ENCODE assay signal across 8 cellular contexts in genomic region chr3:32392530-32393302, GRCh38. TPM values are rescaled to one million over a fixed set of nuclear protein-coding genes. Genes with fewer than 3 reads are reported as not detected.
DNase-seq lines count a peak whose midpoint lies in the region; ATAC-seq lines count a peak whose summit lies in the region.

No MANE protein-coding gene starts in this region.

- peak overlapping the region; percentile 97 for H3K4me3 Mint-ChIP-seq in activated CD4-positive, alpha-beta memory T cell treated with anti-CD3 and anti-CD28 coated beads, Interleukin-2, amount 10 ng/mL, durations not matched to agents 7 days and 5 days
- peak overlapping the region; percentile 90 to 99 (median 96) for H3K4me3 Mint-ChIP-seq in naive thymus-derived CD8-positive, alpha-beta T cell

- peak; percentile 20 for ATAC-seq in HG02885 (IDR thresholded peaks at IDR 0.05; ENCODE audit: poor library complexity, unreplicated experiment)
- peak; percentile 30 for ATAC-seq in esophagus mucosa
- peak; percentile 33 to 35 for ATAC-seq in naive thymus-derived CD8-positive, alpha-beta T cell
- no peak for ATAC-seq in HG03108 (IDR thresholded peaks at IDR 0.05; ENCODE audit: unreplicated experiment)
- ATAC-seq in GM18873 (IDR thresholded peaks at IDR 0.05; ENCODE audit: low FRiP score, unreplicated experiment), result no peak

- H3K27me3 Mint-ChIP-seq in activated CD4-positive, alpha-beta memory T cell treated with anti-CD3 and anti-CD28 coated beads, Interleukin-2, amount 10 ng/mL, durations not matched to agents 7 days and 5 days, result no peaks in the 10 kb centered on the region
- H3K27me3 Mint-ChIP-seq in naive thymus-derived CD8-positive, alpha-beta T cell, result no peaks in the 10 kb centered on the region

- H3K36me3 Mint-ChIP-seq in activated CD4-positive, alpha-beta memory T cell treated with anti-CD3 and anti-CD28 coated beads, Interleukin-2, amount 10 ng/mL, durations not matched to agents 7 days and 5 days (ENCODE audit: low read depth), result peaks cover 27% of the 10 kb centered on the region
- H3K36me3 Mint-ChIP-seq in naive thymus-derived CD8-positive, alpha-beta T cell, result peaks cover 0 to 1% (median 0%) of the 10 kb centered on the region in 3 donors

- peak overlapping the region; percentile 90 for H3K27ac Mint-ChIP-seq in activated CD4-positive, alpha-beta memory T cell treated with anti-CD3 and anti-CD28 coated beads, Interleukin-2, amount 10 ng/mL, durations not matched to agents 7 days and 5 days
- peak overlapping the region; percentile 94 to 100 (median 98) for H3K27ac Mint-ChIP-seq in naive thymus-derived CD8-positive, alpha-beta T cell

- POLR2A ChIA-PET in activated CD4-positive, alpha-beta memory T cell treated with anti-CD3 and anti-CD28 coated beads, Interleukin-2, amount 10 ng/mL, durations not matched to agents 7 days and 5 days (lab: Charles Lee), result interaction anchor here (0.9 to 3.1 kb wide), 10 partner anchors 8 to 109 kb away, joined by 3 to 18 read pairs (median 6); partner anchors contain the start of gene CMTM6
- POLR2A ChIA-PET in naive thymus-derived CD8-positive, alpha-beta T cell (lab: Charles Lee), result interaction anchor here (0.8 to 3.4 kb wide), 12 partner anchors 8 to 75 kb away, joined by 3 to 33 read pairs (median 10); no protein-coding TSS in a partner anchor

- H3K9me3 Mint-ChIP-seq in activated CD4-positive, alpha-beta memory T cell treated with anti-CD3 and anti-CD28 coated beads, Interleukin-2, amount 10 ng/mL, durations not matched to agents 7 days and 5 days, result no peaks in the 10 kb centered on the region
- H3K9me3 Mint-ChIP-seq in naive thymus-derived CD8-positive, alpha-beta T cell, result no peaks in the 10 kb centered on the region

- DNase-seq in AG20443 (ENCODE audit: low spot score) (peak; percentile 76), SHP77 (lab: John Stamatoyannopoulos, UW) (no peak)
- DNase-seq in activated CD4-positive, alpha-beta memory T cell treated with anti-CD3 and anti-CD28 coated beads, Interleukin-2, amount 10 ng/mL, durations not matched to agents 7 days and 5 days, result peak; percentile 36
- DNase-seq in naive thymus-derived CD8-positive, alpha-beta T cell, result peak in 1 of 10 donors; percentile 43

- peaks cover 55% of the 10 kb centered on the region for H3K4me1 Mint-ChIP-seq in activated CD4-positive, alpha-beta memory T cell treated with anti-CD3 and anti-CD28 coated beads, Interleukin-2, amount 10 ng/mL, durations not matched to agents 7 days and 5 days
- peaks cover 35 to 79% (median 64%) of the 10 kb centered on the region in 4 donors for H3K4me1 Mint-ChIP-seq in naive thymus-derived CD8-positive, alpha-beta T cell

- CTCF ChIA-PET in activated CD4-positive, alpha-beta memory T cell treated with anti-CD3 and anti-CD28 coated beads, Interleukin-2, amount 10 ng/mL, durations not matched to agents 7 days and 5 days (lab: Charles Lee), result interaction anchor here (3.5 kb wide), 1 partner anchor 17 kb away, joined by 23 read pairs; no protein-coding TSS in a partner anchor

RNA-seq across cellular contexts. Expression of gene CMTM7, which starts 1.1 kb away (rescaled TPM):
- 10 to 100 TPM; 47.0 to 47.3 TPM for total RNA-seq in activated CD4-positive, alpha-beta memory T cell treated with anti-CD3 and anti-CD28 coated beads, Interleukin-2, amount 10 ng/mL, durations not matched to agents 7 days and 5 days
- 1.2 TPM for total RNA-seq in esophagus mucosa
- total RNA-seq in naive thymus-derived CD8-positive, alpha-beta T cell, result 10 to 100 TPM; 46.4 to 48.8 TPM
- polyA plus RNA-seq in naive thymus-derived CD8-positive, alpha-beta T cell, result 100 to 1,000 TPM in 1 of 3 donors, 10 to 100 TPM in 2; 67.4 to 122 (median 98.5) TPM

Comparison
In these comparisons a context has a peak if more than half of its experiments do, and no peak if none do; other contexts are left out.
1. DNase-seq: peak in AG20443 (single experiment) and activated CD4-positive, alpha-beta memory T cell treated with anti-CD3 and anti-CD28 coated beads, Interleukin-2, amount 10 ng/mL, durations not matched to agents 7 days and 5 days (single experiment); none in SHP77 (0 of 2).
2. ATAC-seq: peak in HG02885 (single experiment), esophagus mucosa (single experiment) and naive thymus-derived CD8-positive, alpha-beta T cell (2 of 2); none in HG03108 (single experiment) and GM18873 (single experiment).
3. RNA of gene CMTM7, which starts 1.1 kb away (total RNA-seq): 46.4 to 48.8 TPM in naive thymus-derived CD8-positive, alpha-beta T cell and 47.0 to 47.3 TPM in activated CD4-positive, alpha-beta memory T cell treated with anti-CD3 and anti-CD28 coated beads, Interleukin-2, amount 10 ng/mL, durations not matched to agents 7 days and 5 days; 1.2 TPM in esophagus mucosa (single experiment); every median in the first group is over 10 times any median in the second.